Comparison of ENCODE assay signal across 8 cellular contexts in genomic region chr5:71782393-71782770, GRCh38.
DNase-seq lines count a peak whose midpoint lies in the region; ATAC-seq and TF ChIP-seq lines count a peak whose summit lies in the region.

No MANE protein-coding gene starts in this region.

- H3K27ac ChIP-seq in muscle layer of duodenum (ENCODE audit: low read length) = peak overlapping the region; percentile 16
- no peak overlapping the region for H3K27ac ChIP-seq in testis

- H3K36me3 ChIP-seq in muscle layer of duodenum (ENCODE audit: control insufficient read depth in 1 of 2, insufficient read depth in 2 of 2, low read length in 2 of 2) (no peaks in the 10 kb centered on the region), testis (ENCODE audit: low read depth, missing control alignments) (no peaks in the 10 kb centered on the region)

- 67 to 83% methylated on average over 3 of the region's 3 CpGs for WGBS in testis, 2 donors

- H3K4me3 ChIP-seq in muscle layer of duodenum (ENCODE audit: low read depth in 1 of 2, low read length in 2 of 2) (peak overlapping the region; percentile 32 to 72), testis (no peak overlapping the region)

- intact Hi-C loops in testis (cut with DNase I; ENCODE audit: low total_unique reads) = loop anchor here (5.0 kb wide), 1 partner anchor 525 kb away; no protein-coding TSS in a partner anchor

- H3K9me3 ChIP-seq in muscle layer of duodenum (ENCODE audit: control insufficient read depth in 1 of 2, low read length in 2 of 2) = no peaks in the 10 kb centered on the region
- H3K9me3 ChIP-seq in testis = no peaks in the 10 kb centered on the region

- ATAC-seq in GM18519 (IDR thresholded peaks at IDR 0.05; ENCODE audit: low FRiP score, unreplicated experiment) (peak; percentile 23), GM21529 (IDR thresholded peaks at IDR 0.05; ENCODE audit: unreplicated experiment) (peak; percentile 34)

- TF ChIP-seq CTCF in testis (IDR thresholded peaks at IDR 0.05) = no peak

- DNase-seq in NCI-H69 (lab: John Stamatoyannopoulos, UW) = peak; percentile 53
- no peak for DNase-seq in pons (ENCODE audit: low spot score)
- no peak for DNase-seq in central memory CD4-positive, alpha-beta T cell
- DNase-seq in NAMALWA (ENCODE audit: low spot score) = no peak
- DNase-seq in testis = no peak

- TF ChIP-seq POLR2A in testis (IDR thresholded peaks at IDR 0.05) = no peak

- H3K4me1 ChIP-seq in muscle layer of duodenum (ENCODE audit: control insufficient read depth in 1 of 2, insufficient read depth in 2 of 2, low read length in 2 of 2) (peaks cover 0 to 4% of the 10 kb centered on the region in 2 donors), testis (no peaks in the 10 kb centered on the region)

- no peaks in the 10 kb centered on the region for H3K27me3 ChIP-seq in muscle layer of duodenum (ENCODE audit: low read depth, low read length)
- H3K27me3 ChIP-seq in testis = no peaks in the 10 kb centered on the region

Comparison
In these comparisons a context has a peak if more than half of its experiments do, and no peak if none do; other contexts are left out.
1. H3K4me3 ChIP-seq: peak in muscle layer of duodenum (2 of 2); none in testis (0 of 2).